ENCODE assay signal across 9 cellular contexts in genomic region chr2:45000921-45001628, GRCh38. TPM values are rescaled to one million over a fixed set of nuclear protein-coding genes. Genes with fewer than 3 reads are reported as not detected.
DNase-seq lines count a peak whose midpoint lies in the region.
"Had no signal": no experiment of that assay in that cellular context is flagged by ENCODE, and none has a peak within 500 bp of the region (broad histone marks: within the 10 kb centered on the region; RNA-seq: fewer than 3 reads in every experiment).

No MANE protein-coding gene starts in this region.

- no peak overlapping the region for H3K14ac ChIP-seq in mesenchymal stem cell (ENCODE audit: low read length in 2 of 2)

- H3K4ac ChIP-seq in mesenchymal stem cell (ENCODE audit: low read depth in 1 of 2, low read length in 2 of 2) = no peak overlapping the region

- no peak overlapping the region for H2BK15ac ChIP-seq in mesenchymal stem cell (ENCODE audit: low read depth, poor library complexity, severe bottlenecking)

- H2BK120ac ChIP-seq in mesenchymal stem cell (ENCODE audit: low read depth, low read length) = no peak overlapping the region

- no peak overlapping the region for H2AK5ac ChIP-seq in mesenchymal stem cell (ENCODE audit: low read length, severe bottlenecking)

- peak overlapping the region; percentile 16 for H3K4me3 ChIP-seq in ectodermal cell (ENCODE audit: insufficient read depth, low read depth, low read length)
- H3K4me3 ChIP-seq in mesenchymal stem cell (ENCODE audit: insufficient read depth in 1 of 2, low read depth in 1 of 2, low read length in 2 of 2) = peak overlapping the region; percentile 39 to 77
- H3K4me3 ChIP-seq in urinary bladder (ENCODE audit: low read depth, low read length) = peak overlapping the region; percentile 5

- 1% methylated on average over 53 of the region's 53 CpGs for WGBS in ectodermal cell, 2 experiments
- 2% methylated on average over 53 of the region's 53 CpGs for WGBS in mesenchymal stem cell
- 8% methylated on average over 53 of the region's 53 CpGs for WGBS in urinary bladder

- peaks cover 78% of the 10 kb centered on the region for H3K27me3 Mint-ChIP-seq in activated naive CD4-positive, alpha-beta T cell treated with anti-CD3 and anti-CD28 coated beads for 36 hours (ENCODE audit: low read depth)

- H3K23ac ChIP-seq in mesenchymal stem cell (ENCODE audit: low read length in 2 of 2) = no peak overlapping the region

- peaks cover 22% of the 10 kb centered on the region for H3K4me1 Mint-ChIP-seq in activated naive CD4-positive, alpha-beta T cell treated with anti-CD3 and anti-CD28 coated beads for 36 hours (ENCODE audit: low read depth)

- no peaks in the 10 kb centered on the region for H3K9me3 ChIP-seq in ectodermal cell (ENCODE audit: control insufficient read depth, low read length)
- H3K9me3 ChIP-seq in mesenchymal stem cell (ENCODE audit: control insufficient read depth, low read length) = no peaks in the 10 kb centered on the region

- peak overlapping the region; percentile 1 for H2AFZ ChIP-seq in mesenchymal stem cell (ENCODE audit: low read depth, low read length)

- H3K4me1 ChIP-seq in ectodermal cell (ENCODE audit: control insufficient read depth, insufficient read depth, low read length) = peaks cover 7% of the 10 kb centered on the region
- H3K4me1 ChIP-seq in mesenchymal stem cell (ENCODE audit: control insufficient read depth, insufficient read depth, low read depth, low read length) = peaks cover 32% of the 10 kb centered on the region
- H3K4me1 ChIP-seq in urinary bladder (ENCODE audit: insufficient read depth) = no peaks in the 10 kb centered on the region

- CTCF ChIA-PET in activated naive CD4-positive, alpha-beta T cell treated with anti-CD3 and anti-CD28 coated beads for 36 hours (lab: Charles Lee) = interaction anchor here (0.7 kb wide), 1 partner anchor 27 kb away, joined by 3 read pairs; no protein-coding TSS in a partner anchor

- intact Hi-C loops in activated naive CD4-positive, alpha-beta T cell treated with anti-CD3 and anti-CD28 coated beads for 36 hours (cut with micrococcal nuclease) = no loop called here

- no peak overlapping the region for H2BK5ac ChIP-seq in mesenchymal stem cell (ENCODE audit: low read depth, low read length, poor library complexity, severe bottlenecking)

- no peaks in the 10 kb centered on the region for H3K36me3 Mint-ChIP-seq in activated naive CD4-positive, alpha-beta T cell treated with anti-CD3 and anti-CD28 coated beads for 36 hours (ENCODE audit: low read depth)

- H3K27ac ChIP-seq in ectodermal cell (ENCODE audit: insufficient read depth, low read depth, low read length, poor library complexity, severe bottlenecking) (no peak overlapping the region), mesenchymal stem cell (ENCODE audit: low read length, poor library complexity, severe bottlenecking) (no peak overlapping the region), urinary bladder (ENCODE audit: low read depth) (no peak overlapping the region)

- H3K4me3 Mint-ChIP-seq in activated naive CD4-positive, alpha-beta T cell treated with anti-CD3 and anti-CD28 coated beads for 36 hours = peak overlapping the region; percentile 55

- no peak for DNase-seq in activated naive CD4-positive, alpha-beta T cell treated with anti-CD3 and anti-CD28 coated beads for 36 hours
- no peak for DNase-seq in activated naive CD4-positive, alpha-beta T cell treated with anti-CD3 and anti-CD28 coated beads, Interleukin-2, amount 50 U/mL, for 16 hours
- DNase-seq in mesenchymal stem cell = peak; percentile 25
- no peak for DNase-seq in iPS-NIHi7 (ENCODE audit: extremely low spot score)
- DNase-seq in activated gamma-delta T cell (lab: John Stamatoyannopoulos, UW) = no peak
- DNase-seq in A172 (ENCODE audit: low spot score) = no peak
- DNase-seq: NCI-H510A treated with DMSO at 0.1 percent for 48 hours had no signal

- H4K8ac ChIP-seq in mesenchymal stem cell (ENCODE audit: low read length) = no peak overlapping the region

- peaks cover 4% of the 10 kb centered on the region for H3K79me1 ChIP-seq in mesenchymal stem cell (replicated peaks; ENCODE audit: low read length, poor library complexity, severe bottlenecking)

- no peak overlapping the region for H3K18ac ChIP-seq in mesenchymal stem cell (ENCODE audit: low read depth in 1 of 2, low read length in 2 of 2)

- no peaks in the 10 kb centered on the region for H3K9me3 Mint-ChIP-seq in activated naive CD4-positive, alpha-beta T cell treated with anti-CD3 and anti-CD28 coated beads for 36 hours

- no peaks in the 10 kb centered on the region for H3K36me3 ChIP-seq in ectodermal cell (ENCODE audit: control insufficient read depth, insufficient read depth, low read length)
- H3K36me3 ChIP-seq in mesenchymal stem cell (ENCODE audit: control insufficient read depth in 1 of 2, insufficient read depth in 2 of 2, low read depth in 1 of 2, low read length in 2 of 2) = peaks cover 0 to 20% of the 10 kb centered on the region in 2 experiments
- H3K36me3 ChIP-seq in urinary bladder (ENCODE audit: insufficient read depth) = no peaks in the 10 kb centered on the region

- no peak overlapping the region for H2BK12ac ChIP-seq in mesenchymal stem cell (ENCODE audit: low read length in 2 of 2)

- peak overlapping the region; percentile 55 for H3K9ac ChIP-seq in mesenchymal stem cell (ENCODE audit: low read length)

- peak overlapping the region; percentile 52 for H3K4me2 ChIP-seq in mesenchymal stem cell (ENCODE audit: low read length, poor library complexity, severe bottlenecking)

- H3K27me3 ChIP-seq in ectodermal cell (ENCODE audit: control insufficient read depth, insufficient read depth, low read length, poor library complexity, severe bottlenecking) = peaks cover 100% of the 10 kb centered on the region
- peaks cover 42 to 89% of the 10 kb centered on the region in 2 experiments for H3K27me3 ChIP-seq in mesenchymal stem cell (ENCODE audit: control insufficient read depth in 1 of 2, insufficient read depth in 1 of 2, low read length in 2 of 2)

- H4K91ac ChIP-seq in mesenchymal stem cell (ENCODE audit: low read length) = no peak overlapping the region

- no peak overlapping the region for H3K27ac Mint-ChIP-seq in activated naive CD4-positive, alpha-beta T cell treated with anti-CD3 and anti-CD28 coated beads for 36 hours

RNA-seq across cellular contexts. Expression of gene SIX2, which starts 8.2 kb away (rescaled TPM):
- not detected for total RNA-seq in activated naive CD4-positive, alpha-beta T cell treated with anti-CD3 and anti-CD28 coated beads for 36 hours
- 0.76 TPM for polyA plus RNA-seq in ectodermal cell (2013, experiment 1 of 4)
- polyA plus RNA-seq in ectodermal cell (2013, experiment 2 of 4) = 0.57 TPM
- polyA plus RNA-seq in ectodermal cell (2013, experiment 3 of 4) = 0.48 TPM
- polyA plus RNA-seq in ectodermal cell (2013, experiment 4 of 4) = 1.2 TPM
- 0.03 TPM for polyA plus RNA-seq in mesenchymal stem cell (2013, experiment 1 of 2)
- 0.04 TPM for polyA plus RNA-seq in mesenchymal stem cell (2013, experiment 2 of 2)
- total RNA-seq in urinary bladder = 2.7 TPM
- 1.7 TPM for polyA plus RNA-seq in urinary bladder
- total RNA-seq in A172 (2014; rRNA removed; shearing (Covaris generic)) = not detected in 2 replicates

RNA-seq across cellular contexts. Expression of gene SIX3, which starts 59.6 kb away (rescaled TPM):
- total RNA-seq in activated naive CD4-positive, alpha-beta T cell treated with anti-CD3 and anti-CD28 coated beads for 36 hours = not detected
- 1.3 TPM for polyA plus RNA-seq in ectodermal cell (2013, experiment 1 of 4)
- 3.5 TPM for polyA plus RNA-seq in ectodermal cell (2013, experiment 2 of 4)
- 2.4 TPM for polyA plus RNA-seq in ectodermal cell (2013, experiment 3 of 4)
- polyA plus RNA-seq in ectodermal cell (2013, experiment 4 of 4) = 4.5 TPM
- polyA plus RNA-seq in mesenchymal stem cell (2013, experiment 1 of 2) = not detected
- not detected for polyA plus RNA-seq in mesenchymal stem cell (2013, experiment 2 of 2)
- total RNA-seq in urinary bladder = not detected
- polyA plus RNA-seq in urinary bladder = not detected
- not detected in 2 replicates for total RNA-seq in A172 (2014; rRNA removed; shearing (Covaris generic))

Comparison
In these comparisons a context has a peak if more than half of its experiments do, and no peak if none do; other contexts are left out.
1. H3K4me3 ChIP-seq: peak in every context shown above with its lines; median percentile 58 in mesenchymal stem cell; 16 in ectodermal cell; 5 in urinary bladder.